In the genomic region with DNA sequence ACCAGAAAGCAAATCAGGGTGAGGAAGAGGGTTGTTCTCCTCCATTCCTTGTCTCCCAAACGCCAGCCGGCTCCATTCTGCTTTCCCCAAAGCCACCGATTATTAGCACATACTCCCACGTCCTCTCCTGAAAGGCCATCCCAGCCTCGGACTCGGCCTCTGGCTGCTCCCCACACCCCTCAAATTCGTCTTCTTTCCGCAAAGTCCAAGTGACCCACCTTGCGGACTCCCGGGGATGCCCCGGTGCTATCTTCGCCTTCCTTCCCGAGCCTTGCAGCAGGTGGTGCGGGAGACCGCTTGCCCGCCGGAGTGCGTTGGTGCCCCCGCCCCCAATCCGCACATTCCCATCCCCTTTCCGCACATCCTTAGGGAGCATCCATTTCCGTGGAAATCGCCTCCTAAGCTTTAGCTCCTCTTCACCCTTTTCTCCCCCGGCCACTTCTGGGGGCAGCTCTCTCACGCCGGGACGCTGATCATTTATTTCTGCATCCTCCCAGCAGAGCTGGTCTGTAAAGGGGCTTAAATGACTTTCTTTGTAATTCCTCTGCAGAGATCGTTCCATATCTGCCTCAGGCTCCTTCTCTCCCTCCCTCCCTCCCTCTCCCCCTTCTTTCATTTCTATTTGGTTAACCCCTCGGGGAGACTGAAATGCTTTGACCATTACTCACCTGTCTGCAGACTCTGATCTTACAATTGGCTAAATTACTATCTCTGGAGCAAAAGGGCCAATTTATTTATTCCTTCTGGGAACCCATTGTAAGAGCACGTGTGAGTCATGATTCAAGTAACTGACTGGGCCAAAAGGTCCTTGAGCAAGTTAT, we compare ENCODE assay signal across 10 cellular contexts. TPM values are rescaled to one million over a fixed set of nuclear protein-coding genes. Genes with fewer than 3 reads are reported as not detected.
DNase-seq lines count a peak whose midpoint lies in the region; ATAC-seq and TF ChIP-seq lines count a peak whose summit lies in the region.
"Had no signal": no experiment of that assay in that cellular context is flagged by ENCODE, and none has a peak within 500 bp of the region (broad histone marks: within the 10 kb centered on the region; RNA-seq: fewer than 3 reads in every experiment).

No MANE protein-coding gene starts in this region.

- H3K27ac ChIP-seq in mammary epithelial cell (ENCODE audit: insufficient read depth, low read depth, low read length) (no peak overlapping the region), right lobe of liver (no peak overlapping the region), upper lobe of left lung (no peak overlapping the region)

- H3K4me2 ChIP-seq in mammary epithelial cell (ENCODE audit: insufficient read depth, low read depth, low read length) = peak overlapping the region; percentile 92

- no peak overlapping the region for H3K4me3 Mint-ChIP-seq in activated T-cell treated with anti-CD3 and anti-CD28 coated beads, Interleukin-2, amount 50 U/mL, for 24 hours
- H3K4me3 Mint-ChIP-seq in naive thymus-derived CD8-positive, alpha-beta T cell = peak overlapping the region in 5 of 10 donors; percentile 21 to 47 (median 32)
- H3K4me3 Mint-ChIP-seq: central memory CD8-positive, alpha-beta T cell had no signal

- H3K9ac ChIP-seq in mammary epithelial cell (ENCODE audit: insufficient read depth, low read length) = no peak overlapping the region

- peaks cover 4% of the 10 kb centered on the region for H3K4me1 Mint-ChIP-seq in activated T-cell treated with anti-CD3 and anti-CD28 coated beads, Interleukin-2, amount 50 U/mL, for 24 hours (ENCODE audit: low read depth)
- peaks cover 0 to 7% (median 2%) of the 10 kb centered on the region in 4 donors for H3K4me1 Mint-ChIP-seq in naive thymus-derived CD8-positive, alpha-beta T cell
- H3K4me1 Mint-ChIP-seq: central memory CD8-positive, alpha-beta T cell had no signal

- 66% methylated on average over 18 of the region's 30 CpGs for WGBS in mammary epithelial cell (ENCODE audit: low coverage, missing lambda C conversion rate)
- 24% methylated on average over 23 of the region's 30 CpGs for WGBS in right lobe of liver (ENCODE audit: insufficient coverage, low coverage, low lambda C conversion rate, missing lambda C conversion rate)
- 39 to 51% methylated on average over 30 of the region's 30 CpGs for whole genome bisulfite sequencing in upper lobe of left lung, 2 donors

- no TSS peak for BruUV-seq in mammary epithelial cell (replicated peaks; lab: Mats Ljungman, UMichigan)

- ATAC-seq in right lobe of liver (no peak), upper lobe of left lung (ENCODE audit: low FRiP score in 2 of 2) (peak; percentile 7 to 9), GM18909 (IDR thresholded peaks at IDR 0.05; ENCODE audit: poor library complexity, unreplicated experiment) (no peak)
- no peak for ATAC-seq in naive thymus-derived CD8-positive, alpha-beta T cell

- peaks cover 33% of the 10 kb centered on the region for H3K4me1 ChIP-seq in mammary epithelial cell (ENCODE audit: insufficient read depth, low read length)
- H3K4me1 ChIP-seq in right lobe of liver = peaks cover 0 to 20% (median 4%) of the 10 kb centered on the region in 4 donors
- peaks cover 21 to 34% (median 32%) of the 10 kb centered on the region in 4 donors for H3K4me1 ChIP-seq in upper lobe of left lung

- POLR2A ChIA-PET in naive thymus-derived CD8-positive, alpha-beta T cell (lab: Charles Lee) = no interaction called here

- no peaks in the 10 kb centered on the region for H3K36me3 Mint-ChIP-seq in activated T-cell treated with anti-CD3 and anti-CD28 coated beads, Interleukin-2, amount 50 U/mL, for 24 hours (ENCODE audit: low read depth)
- H3K36me3 Mint-ChIP-seq in naive thymus-derived CD8-positive, alpha-beta T cell = peaks cover 0 to 4% (median 0%) of the 10 kb centered on the region in 3 donors

- no peak overlapping the region for H3K4me3 ChIP-seq in mammary epithelial cell (replicated peaks in 1 of 3; ENCODE audit: insufficient read depth in 1 of 3, low read depth in 2 of 3, low read length in 3 of 3)
- peak overlapping the region; percentile 51 to 52 (median 51) for H3K4me3 ChIP-seq in right lobe of liver
- H3K4me3 ChIP-seq in upper lobe of left lung = peak overlapping the region in 3 of 4 donors; percentile 45 to 54 (median 53)

- no peak for TF ChIP-seq EP300 in upper lobe of left lung (IDR thresholded peaks at IDR 0.05)

- H3K79me2 ChIP-seq in mammary epithelial cell (ENCODE audit: insufficient read depth, low read length) = no peaks in the 10 kb centered on the region

- DNase-seq in activated T-cell treated with anti-CD3 and anti-CD28 coated beads, Interleukin-2, amount 50 U/mL, for 24 hours = no peak
- DNase-seq in activated T-cell treated with anti-CD3 and anti-CD28 coated beads, Interleukin-2, amount 50 U/mL, for 1 hour = no peak
- DNase-seq in mammary epithelial cell = peak; percentile 80
- no peak for DNase-seq in right lobe of liver
- peak in 1 of 2 donors; percentile 58 for DNase-seq in upper lobe of left lung
- DNase-seq in naive thymus-derived CD8-positive, alpha-beta T cell = no peak
- DNase-seq in NCI-H128 (lab: John Stamatoyannopoulos, UW; ENCODE audit: unreplicated experiment) = no peak
- DNase-seq: NCI-H187 had no signal

- CTCF ChIA-PET in mammary epithelial cell (lab: Charles Lee; ENCODE audit: low non-redundant PET) = no interaction called here

- dilution Hi-C loops in mammary epithelial cell (cut with HindIII; ENCODE audit: low sequenced_read_pairs) = no loop called here

- H3K9me3 Mint-ChIP-seq in activated T-cell treated with anti-CD3 and anti-CD28 coated beads, Interleukin-2, amount 50 U/mL, for 24 hours = no peaks in the 10 kb centered on the region
- H3K9me3 Mint-ChIP-seq in naive thymus-derived CD8-positive, alpha-beta T cell = peaks cover 0 to 6% (median 2%) of the 10 kb centered on the region in 9 donors

- intact Hi-C loops in mammary epithelial cell (cut with micrococcal nuclease) (no loop called here), right lobe of liver (cut with DNase I) (no loop called here)

- peaks cover 53% of the 10 kb centered on the region for H3K27me3 Mint-ChIP-seq in activated T-cell treated with anti-CD3 and anti-CD28 coated beads, Interleukin-2, amount 50 U/mL, for 24 hours
- peaks cover 14 to 65% (median 34%) of the 10 kb centered on the region in 5 donors for H3K27me3 Mint-ChIP-seq in naive thymus-derived CD8-positive, alpha-beta T cell

- in situ Hi-C loops in mammary epithelial cell (cut with MboI; ENCODE audit: low sequenced_read_pairs in 2 of 2) = no loop called here

- H3K27me3 ChIP-seq in mammary epithelial cell (ENCODE audit: insufficient read depth, low read length) = peaks cover 26% of the 10 kb centered on the region
- peaks cover 0 to 11% of the 10 kb centered on the region in 2 donors for H3K27me3 ChIP-seq in right lobe of liver
- peaks cover 0 to 34% (median 15%) of the 10 kb centered on the region in 4 donors for H3K27me3 ChIP-seq in upper lobe of left lung

- H2AFZ ChIP-seq in mammary epithelial cell (ENCODE audit: low read depth, low read length) = no peak overlapping the region

- no peaks in the 10 kb centered on the region for H3K9me3 ChIP-seq in mammary epithelial cell (replicated peaks; ENCODE audit: insufficient read depth, low read length)
- H3K9me3 ChIP-seq in right lobe of liver = no peaks in the 10 kb centered on the region
- H3K9me3 ChIP-seq in upper lobe of left lung = no peaks in the 10 kb centered on the region

- H3K27ac Mint-ChIP-seq in activated T-cell treated with anti-CD3 and anti-CD28 coated beads, Interleukin-2, amount 50 U/mL, for 24 hours = peak overlapping the region; percentile 33
- peak overlapping the region in 1 of 10 donors; percentile 85 for H3K27ac Mint-ChIP-seq in naive thymus-derived CD8-positive, alpha-beta T cell

- TF ChIP-seq POLR2A in right lobe of liver (IDR thresholded peaks at IDR 0.05) (no peak), upper lobe of left lung (IDR thresholded peaks at IDR 0.05) (no peak)

- no peaks in the 10 kb centered on the region for H4K20me1 ChIP-seq in mammary epithelial cell (ENCODE audit: insufficient read depth, low read length)

- TF ChIP-seq CTCF in mammary epithelial cell (conservative IDR thresholded peaks at IDR 0.05 in 1 of 2, IDR thresholded peaks at IDR 0.05 in 1 of 2; ENCODE audit: extremely low read depth in 1 of 2, insufficient read depth in 1 of 2, low read depth in 1 of 2, low read length in 2 of 2) (no peak), right lobe of liver (IDR thresholded peaks at IDR 0.05) (peak in 1 of 4 donors; percentile 3), upper lobe of left lung (IDR thresholded peaks at IDR 0.05) (no peak)

- H3K36me3 ChIP-seq in mammary epithelial cell (ENCODE audit: insufficient read depth, low read length) (no peaks in the 10 kb centered on the region), right lobe of liver (no peaks in the 10 kb centered on the region), upper lobe of left lung (no peaks in the 10 kb centered on the region)

RNA-seq across cellular contexts. Expression of a gene that starts 1.2 kb away (rescaled TPM):
- total RNA-seq in mammary epithelial cell = not detected
- polyA plus RNA-seq in mammary epithelial cell = not detected
- polyA minus RNA-seq in mammary epithelial cell = not detected
- 1 to 10 TPM in 1 of 6 experiments, under 1 TPM in 4, not detected in 1; 0.27 to 1.5 (median 0.81) TPM for total RNA-seq in right lobe of liver
- 1 to 10 TPM in 4 of 6 donors, under 1 TPM in 2; 0.89 to 1.4 (median 1.1) TPM for total RNA-seq in upper lobe of left lung
- total RNA-seq in naive thymus-derived CD8-positive, alpha-beta T cell = not detected
- polyA plus RNA-seq in naive thymus-derived CD8-positive, alpha-beta T cell = not detected

Comparison
In these comparisons a context has a peak if more than half of its experiments do, and no peak if none do; other contexts are left out.
1. H3K4me3 ChIP-seq: peak in right lobe of liver (3 of 3) and upper lobe of left lung (3 of 4); none in mammary epithelial cell (0 of 3).
2. ATAC-seq: peak in upper lobe of left lung (2 of 2); none in right lobe of liver (0 of 4), naive thymus-derived CD8-positive, alpha-beta T cell (0 of 2) and GM18909 (single experiment).